In genomic region chr2:164785447-164785846, GRCh38 we compare ENCODE assay signal across 12 cellular contexts. TPM values are rescaled to one million over a fixed set of nuclear protein-coding genes. Genes with fewer than 3 reads are reported as not detected.
DNase-seq lines count a peak whose midpoint lies in the region; ATAC-seq and TF ChIP-seq lines count a peak whose summit lies in the region.
"Had no signal": no experiment of that assay in that cellular context is flagged by ENCODE, and none has a peak within 500 bp of the region (broad histone marks: within the 10 kb centered on the region; RNA-seq: fewer than 3 reads in every experiment).

No MANE protein-coding gene starts in this region.

- H3K79me2 ChIP-seq in GM23248 (ENCODE audit: insufficient read depth) (no peaks in the 10 kb centered on the region), mammary epithelial cell (ENCODE audit: insufficient read depth, low read length) (peaks cover 57% of the 10 kb centered on the region)

- H3K4me3 ChIP-seq in GM23248 (no peak overlapping the region), mammary epithelial cell (replicated peaks in 1 of 3; ENCODE audit: insufficient read depth in 1 of 3, low read depth in 2 of 3, low read length in 3 of 3) (no peak overlapping the region), skin epidermis (no peak overlapping the region)
- H3K4me3 ChIP-seq in CD8-positive, alpha-beta T cell (ENCODE audit: low read depth, low read length) = no peak overlapping the region

- H3K27me3 ChIP-seq in GM23248 (replicated peaks; ENCODE audit: insufficient read depth) (no peaks in the 10 kb centered on the region), mammary epithelial cell (ENCODE audit: insufficient read depth, low read length) (no peaks in the 10 kb centered on the region), layer of hippocampus (ENCODE audit: control insufficient read depth, insufficient read depth, low read length) (no peaks in the 10 kb centered on the region)
- H3K27me3 ChIP-seq in CD8-positive, alpha-beta T cell (ENCODE audit: insufficient read depth, low read length) = no peaks in the 10 kb centered on the region

- CTCF ChIA-PET in mammary epithelial cell (lab: Charles Lee; ENCODE audit: low non-redundant PET) = no interaction called here
- CTCF ChIA-PET in CD8-positive, alpha-beta T cell (lab: Charles Lee) = interaction anchor here (0.6 kb wide), 1 partner anchor 229 kb away, joined by 3 read pairs; no protein-coding TSS in a partner anchor

- no peaks in the 10 kb centered on the region for H3K36me3 ChIP-seq in GM23248 (ENCODE audit: low read depth)
- no peaks in the 10 kb centered on the region for H3K36me3 ChIP-seq in mammary epithelial cell (ENCODE audit: insufficient read depth, low read length)
- no peaks in the 10 kb centered on the region for H3K36me3 ChIP-seq in CD8-positive, alpha-beta T cell (ENCODE audit: insufficient read depth, low read length)

- H3K4me1 ChIP-seq in GM23248 (ENCODE audit: insufficient read depth) (peaks cover 29% of the 10 kb centered on the region), mammary epithelial cell (ENCODE audit: insufficient read depth, low read length) (peaks cover 7% of the 10 kb centered on the region)
- no peaks in the 10 kb centered on the region for H3K4me1 ChIP-seq in CD8-positive, alpha-beta T cell (ENCODE audit: insufficient read depth, low read length)

- ATAC-seq in CD8-positive, alpha-beta T cell = no peak

- H2AFZ ChIP-seq in GM23248 = peak overlapping the region; percentile 16
- H2AFZ ChIP-seq in mammary epithelial cell (ENCODE audit: low read depth, low read length) = no peak overlapping the region

- no peaks in the 10 kb centered on the region for H3K27me3 Mint-ChIP-seq in CD8-positive, alpha-beta T cell (ENCODE audit: low read depth)

- no peak for TF ChIP-seq CTCF in mammary epithelial cell (conservative IDR thresholded peaks at IDR 0.05 in 1 of 2, IDR thresholded peaks at IDR 0.05 in 1 of 2; ENCODE audit: extremely low read depth in 1 of 2, insufficient read depth in 1 of 2, low read depth in 1 of 2, low read length in 2 of 2)
- TF ChIP-seq CTCF in CD8-positive, alpha-beta T cell (IDR thresholded peaks at IDR 0.05) = no peak

- WGBS in GM23248 (ENCODE audit: low coverage in 1 of 2, low lambda C conversion rate in 2 of 2, missing lambda C conversion rate in 2 of 2), 2 experiments = 19 to 31% methylated on average over 1 of the region's 1 CpG
- WGBS in mammary epithelial cell (ENCODE audit: low coverage, missing lambda C conversion rate) = 0% methylated on average over 1 of the region's 1 CpG

- H3K9ac ChIP-seq in GM23248 (peak overlapping the region; percentile 56), mammary epithelial cell (ENCODE audit: insufficient read depth, low read length) (no peak overlapping the region)

- DNase-seq in GM23248 (peak; percentile 75), mammary epithelial cell (peak; percentile 40)
- DNase-seq in CD8-positive, alpha-beta T cell = no peak
- no peak for DNase-seq in activated CD4-positive, CD25-positive, alpha-beta regulatory T cell treated with anti-CD3 and anti-CD28 coated beads, Interleukin-2, amount 50 U/mL, for 72 hours
- no peak for DNase-seq in activated CD4-positive, alpha-beta T cell treated with anti-CD3 and anti-CD28 coated beads, Interleukin-2, amount 50 U/mL, for 1 hour
- DNase-seq in activated T-cell treated with anti-CD3 and anti-CD28 coated beads, Interleukin-2, amount 50 U/mL, for 48 hours = no peak
- DNase-seq: islet precursor cell, MM.1S, NCI-H526 had no signal

- H3K4me3 Mint-ChIP-seq in CD8-positive, alpha-beta T cell = no peak overlapping the region
- H3K4me3 Mint-ChIP-seq: CD14-positive monocyte had no signal

- no peaks in the 10 kb centered on the region for H3K36me3 Mint-ChIP-seq in CD8-positive, alpha-beta T cell
- H3K36me3 Mint-ChIP-seq: CD14-positive monocyte had no signal

- H3K9me3 ChIP-seq in GM23248 (ENCODE audit: low read depth) = no peaks in the 10 kb centered on the region
- no peaks in the 10 kb centered on the region for H3K9me3 ChIP-seq in mammary epithelial cell (replicated peaks; ENCODE audit: insufficient read depth, low read length)
- H3K9me3 ChIP-seq in CD8-positive, alpha-beta T cell (ENCODE audit: low read length) = no peaks in the 10 kb centered on the region

- in situ Hi-C loops in GM23248 (cut with MboI) = no loop called here
- in situ Hi-C loops in mammary epithelial cell (cut with MboI; ENCODE audit: low sequenced_read_pairs in 2 of 2) = no loop called here

- no peak overlapping the region for H3K27ac Mint-ChIP-seq in CD8-positive, alpha-beta T cell
- H3K27ac Mint-ChIP-seq: CD14-positive monocyte had no signal

- no peaks in the 10 kb centered on the region for H3K4me1 Mint-ChIP-seq in CD8-positive, alpha-beta T cell (ENCODE audit: low read depth)

- no peaks in the 10 kb centered on the region for H3K9me2 ChIP-seq in GM23248 (ENCODE audit: insufficient read depth)

- H3K27ac ChIP-seq in GM23248 = peak overlapping the region; percentile 78
- no peak overlapping the region for H3K27ac ChIP-seq in mammary epithelial cell (ENCODE audit: insufficient read depth, low read depth, low read length)
- peak overlapping the region; percentile 23 for H3K27ac ChIP-seq in layer of hippocampus (ENCODE audit: low read depth, low read length)
- H3K27ac ChIP-seq in skin epidermis = peak overlapping the region in 14 of 21 experiments; percentile 8 to 89 (median 59)
- H3K27ac ChIP-seq in CD8-positive, alpha-beta T cell (ENCODE audit: low read depth, low read length) = no peak overlapping the region

- H3K9me3 Mint-ChIP-seq in CD8-positive, alpha-beta T cell = no peaks in the 10 kb centered on the region
- H3K9me3 Mint-ChIP-seq: CD14-positive monocyte had no signal

- POLR2A ChIA-PET in CD8-positive, alpha-beta T cell (lab: Charles Lee) = no interaction called here

- H4K20me1 ChIP-seq in GM23248 (ENCODE audit: insufficient read depth) (no peaks in the 10 kb centered on the region), mammary epithelial cell (ENCODE audit: insufficient read depth, low read length) (no peaks in the 10 kb centered on the region)

- BruUV-seq in mammary epithelial cell (replicated peaks; lab: Mats Ljungman, UMichigan) = no TSS peak

- intact Hi-C loops in mammary epithelial cell (cut with micrococcal nuclease) = no loop called here
- intact Hi-C loops in CD8-positive, alpha-beta T cell (cut with DNase I, micrococcal nuclease) = no loop called here

- H3F3A ChIP-seq in GM23248 (ENCODE audit: insufficient read depth) = peaks cover 12% of the 10 kb centered on the region

- dilution Hi-C loops in mammary epithelial cell (cut with HindIII; ENCODE audit: low sequenced_read_pairs) = no loop called here

- peak overlapping the region; percentile 29 for H3K4me2 ChIP-seq in GM23248 (ENCODE audit: unreplicated experiment)
- H3K4me2 ChIP-seq in mammary epithelial cell (ENCODE audit: insufficient read depth, low read depth, low read length) = peak overlapping the region; percentile 2

RNA-seq across cellular contexts. Expression of gene COBLL1, which starts 56.2 kb away (rescaled TPM):
- 1.3 and 1.8 TPM in 2 replicates for total RNA-seq in GM23248 (2014; rRNA removed; shearing (Covaris generic))
- polyA plus RNA-seq in GM23248 (2016; fragmentation: Nextera tagmentation; extraction: Ambion mirVana) (2.2 and 2.5 TPM in 2 replicates), mammary epithelial cell (10.0 TPM)
- total RNA-seq in mammary epithelial cell = 10 to 100 TPM; 35.0 to 53.7 TPM
- 36.4 TPM for polyA minus RNA-seq in mammary epithelial cell
- total RNA-seq in CD8-positive, alpha-beta T cell = 1 to 10 TPM in 1 of 2 experiments, under 1 TPM in 1; 0.76 to 1.4 TPM

Comparison
In these comparisons a context has a peak if more than half of its experiments do, and no peak if none do; other contexts are left out.
1. DNase-seq: peak in GM23248 (single experiment) and mammary epithelial cell (single experiment); none in CD8-positive, alpha-beta T cell (0 of 7), activated CD4-positive, CD25-positive, alpha-beta regulatory T cell treated with anti-CD3 and anti-CD28 coated beads, Interleukin-2, amount 50 U/mL, for 72 hours (single experiment), activated CD4-positive, alpha-beta T cell treated with anti-CD3 and anti-CD28 coated beads, Interleukin-2, amount 50 U/mL, for 1 hour (single experiment) and activated T-cell treated with anti-CD3 and anti-CD28 coated beads, Interleukin-2, amount 50 U/mL, for 48 hours (0 of 2).
2. H3K27ac ChIP-seq: peak in GM23248 (single experiment), layer of hippocampus (single experiment) and skin epidermis (14 of 21); none in mammary epithelial cell (single experiment) and CD8-positive, alpha-beta T cell (single experiment).
3. RNA of gene COBLL1, which starts 56.2 kb away (total RNA-seq): 35.0 to 53.7 TPM in mammary epithelial cell; 1.3 to 1.8 TPM in GM23248 and 0.76 to 1.4 TPM in CD8-positive, alpha-beta T cell; every median in the first group is over 10 times any median in the second.